In genomic region chr1:116777831-116778830, GRCh38 we compare ENCODE assay signal across 11 cellular contexts. TPM values are rescaled to one million over a fixed set of nuclear protein-coding genes. Genes with fewer than 3 reads are reported as not detected.
DNase-seq lines count a peak whose midpoint lies in the region; ATAC-seq and TF ChIP-seq lines count a peak whose summit lies in the region.
"Had no signal": no experiment of that assay in that cellular context is flagged by ENCODE, and none has a peak within 500 bp of the region (broad histone marks: within the 10 kb centered on the region; RNA-seq: fewer than 3 reads in every experiment).

No MANE protein-coding gene starts in this region.

- H3K27ac Mint-ChIP-seq in activated CD4-positive, alpha-beta memory T cell treated with anti-CD3 and anti-CD28 coated beads for 36 hours: peak overlapping the region; percentile 89
- H3K27ac Mint-ChIP-seq in endothelial cell (ENCODE audit: unreplicated experiment): no peak overlapping the region

- peaks cover 46% of the 10 kb centered on the region for H3K4me1 Mint-ChIP-seq in activated CD4-positive, alpha-beta memory T cell treated with anti-CD3 and anti-CD28 coated beads for 36 hours (ENCODE audit: low read depth)
- no peaks in the 10 kb centered on the region for H3K4me1 Mint-ChIP-seq in endothelial cell (ENCODE audit: unreplicated experiment)

- ATAC-seq in foreskin keratinocyte: peak; percentile 72
- no peak for ATAC-seq in HG02970 (IDR thresholded peaks at IDR 0.05; ENCODE audit: low FRiP score, unreplicated experiment)

- H3K27me3 ChIP-seq in BJ (ENCODE audit: control insufficient read depth, insufficient read depth, low read length): no peaks in the 10 kb centered on the region
- peaks cover 3% of the 10 kb centered on the region for H3K27me3 ChIP-seq in foreskin keratinocyte

- DNase-seq in BJ (ENCODE audit: low read depth): peak; percentile 47
- DNase-seq in H4 (ENCODE audit: low spot score): peak; percentile 27
- DNase-seq in activated CD4-positive, alpha-beta memory T cell treated with anti-CD3 and anti-CD28 coated beads for 36 hours: no peak
- DNase-seq in foreskin keratinocyte: peak; percentile 40 to 54
- no peak for DNase-seq in SKM-1 treated with dmso at 0.1 percent for 144 hours (lab: John Stamatoyannopoulos, UW; ENCODE audit: unreplicated experiment)
- no peak for DNase-seq in endothelial cell (ENCODE audit: low spot score)
- no peak for DNase-seq in activated CD4-positive, alpha-beta T cell treated with anti-CD3 and anti-CD28 coated beads for 48 hours
- DNase-seq: effector CD4-positive, alpha-beta T cell; GF-D8; NCI-H1694 treated with DMSO at 0.1 percent for 48 hours had no signal

- TF ChIP-seq CTCF in BJ (IDR thresholded peaks at IDR 0.05; ENCODE audit: insufficient read depth, low read depth, low read length) (no peak), foreskin keratinocyte (conservative IDR thresholded peaks at IDR 0.05) (no peak), endothelial cell (IDR thresholded peaks at IDR 0.05; ENCODE audit: unreplicated experiment) (no peak)

- no peak overlapping the region for H3K4me3 ChIP-seq in BJ (ENCODE audit: low read depth, low read length)

- no peaks in the 10 kb centered on the region for H3K36me3 ChIP-seq in BJ (ENCODE audit: control insufficient read depth, insufficient read depth, low read length)

- no peaks in the 10 kb centered on the region for H3K27me3 Mint-ChIP-seq in activated CD4-positive, alpha-beta memory T cell treated with anti-CD3 and anti-CD28 coated beads for 36 hours
- no peaks in the 10 kb centered on the region for H3K27me3 Mint-ChIP-seq in endothelial cell (ENCODE audit: unreplicated experiment)

- POLR2A ChIA-PET in BJ (lab: Charles Lee): no interaction called here
- POLR2A ChIA-PET in activated CD4-positive, alpha-beta memory T cell treated with anti-CD3 and anti-CD28 coated beads for 36 hours (lab: Charles Lee): interaction anchor here (1.0 to 2.4 kb wide), 13 partner anchors 9 to 49 kb away, joined by 3 to 18 read pairs (median 4); partner anchors contain the start of gene CD2

- no peaks in the 10 kb centered on the region for H3K9me3 Mint-ChIP-seq in activated CD4-positive, alpha-beta memory T cell treated with anti-CD3 and anti-CD28 coated beads for 36 hours
- no peaks in the 10 kb centered on the region for H3K9me3 Mint-ChIP-seq in endothelial cell (ENCODE audit: unreplicated experiment)

- H3K36me3 Mint-ChIP-seq in activated CD4-positive, alpha-beta memory T cell treated with anti-CD3 and anti-CD28 coated beads for 36 hours: peaks cover 64% of the 10 kb centered on the region
- no peaks in the 10 kb centered on the region for H3K36me3 Mint-ChIP-seq in endothelial cell (ENCODE audit: low read depth, unreplicated experiment)

- peak overlapping the region; percentile 41 for H3K4me3 Mint-ChIP-seq in activated CD4-positive, alpha-beta memory T cell treated with anti-CD3 and anti-CD28 coated beads for 36 hours
- H3K4me3 Mint-ChIP-seq in endothelial cell (ENCODE audit: unreplicated experiment): no peak overlapping the region

- intact Hi-C loops in activated CD4-positive, alpha-beta memory T cell treated with anti-CD3 and anti-CD28 coated beads for 36 hours (cut with micrococcal nuclease): no loop called here

- peaks cover 7% of the 10 kb centered on the region for H3K4me1 ChIP-seq in foreskin keratinocyte

- CTCF ChIA-PET in BJ (lab: Yijun Ruan, JAX): interaction anchor here (0.6 to 1.0 kb wide), 3 partner anchors 14 to 41 kb away, joined by 3 read pairs; no protein-coding TSS in a partner anchor
- CTCF ChIA-PET in activated CD4-positive, alpha-beta memory T cell treated with anti-CD3 and anti-CD28 coated beads for 36 hours (lab: Charles Lee): interaction anchor here (0.7 to 2.3 kb wide), 5 partner anchors 13 to 208 kb away, joined by 3 to 7 read pairs (median 4); no protein-coding TSS in a partner anchor

- no peak overlapping the region for H3K27ac ChIP-seq in foreskin keratinocyte

RNA-seq across cellular contexts. Expression of gene CD2, which starts 23.9 kb away (rescaled TPM):
- not detected in 2 replicates for polyA plus RNA-seq in BJ (2011; rRNA removed)
- polyA minus RNA-seq in BJ (2011; rRNA and poly(A)+ RNA removed): not detected in 2 replicates
- not detected in 2 replicates for total RNA-seq in H4 (2014; rRNA removed; shearing (Covaris generic))
- total RNA-seq in activated CD4-positive, alpha-beta memory T cell treated with anti-CD3 and anti-CD28 coated beads for 36 hours: 100 to 1,000 TPM; 335 to 355 TPM
- not detected in 2 replicates for total RNA-seq in foreskin keratinocyte
- not detected in 2 replicates for polyA plus RNA-seq in foreskin keratinocyte
- not detected for total RNA-seq in endothelial cell (ENCODE audit: unreplicated experiment)

Comparison
In these comparisons a context has a peak if more than half of its experiments do, and no peak if none do; other contexts are left out.
1. DNase-seq: peak in BJ (single experiment), H4 (single experiment) and foreskin keratinocyte (2 of 2); none in activated CD4-positive, alpha-beta memory T cell treated with anti-CD3 and anti-CD28 coated beads for 36 hours (single experiment), SKM-1 treated with dmso at 0.1 percent for 144 hours (single experiment), endothelial cell (single experiment) and activated CD4-positive, alpha-beta T cell treated with anti-CD3 and anti-CD28 coated beads for 48 hours (single experiment).
2. RNA of gene CD2, which starts 23.9 kb away (total RNA-seq): 335 to 355 TPM in activated CD4-positive, alpha-beta memory T cell treated with anti-CD3 and anti-CD28 coated beads for 36 hours; not detected in H4, not detected in foreskin keratinocyte and not detected in endothelial cell (single experiment); every median in the first group is over 100 times any median in the second.